ENCODE assay signal across 18 cellular contexts in the genomic region with DNA sequence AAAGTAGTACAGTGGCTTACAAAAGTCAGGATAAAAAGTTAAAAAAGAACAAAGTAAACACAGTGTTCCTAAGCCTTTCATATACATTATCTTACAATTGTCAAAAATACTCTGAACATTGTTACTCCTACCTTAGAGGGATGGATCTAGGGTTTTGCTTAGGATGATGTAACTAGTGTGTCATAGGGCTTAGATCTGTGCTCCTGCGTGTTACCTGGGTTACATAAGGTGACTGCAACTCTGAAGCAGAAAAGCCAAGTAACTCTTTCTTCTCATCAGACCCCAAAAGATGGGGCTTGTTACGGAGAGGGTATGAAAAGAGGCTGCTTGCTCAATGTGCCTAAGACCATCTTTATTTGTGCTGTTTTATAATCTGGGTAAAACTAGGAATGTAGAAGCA. TPM values are rescaled to one million over a fixed set of nuclear protein-coding genes. Genes with fewer than 3 reads are reported as not detected.
DNase-seq lines count a peak whose midpoint lies in the region; ATAC-seq, FAIRE-seq and TF ChIP-seq lines count a peak whose summit lies in the region.
"Had no signal": no experiment of that assay in that cellular context is flagged by ENCODE, and none has a peak within 500 bp of the region (broad histone marks: within the 10 kb centered on the region; RNA-seq: fewer than 3 reads in every experiment).

No MANE protein-coding gene starts in this region.

- H3F3A ChIP-seq in GM23338 (replicated peaks; ENCODE audit: low read depth): no peaks in the 10 kb centered on the region

- H3K27me3 ChIP-seq in GM23338 (ENCODE audit: insufficient read depth) (no peaks in the 10 kb centered on the region), astrocyte (ENCODE audit: insufficient read depth, low read length) (no peaks in the 10 kb centered on the region)

- peaks cover 81% of the 10 kb centered on the region for H3K4me1 Mint-ChIP-seq in activated T-cell treated with anti-CD3 and anti-CD28 coated beads, Interleukin-2, amount 50 U/mL, for 24 hours (ENCODE audit: low read depth)
- H3K4me1 Mint-ChIP-seq in GM23338: peaks cover 15% of the 10 kb centered on the region
- H3K4me1 Mint-ChIP-seq in astrocyte (ENCODE audit: low read depth, unreplicated experiment): peaks cover 16% of the 10 kb centered on the region
- H3K4me1 Mint-ChIP-seq in natural killer cell treated with Interleukin-12 subunit alpha and Interleukin-12 subunit beta and Interleukin-15 and Interleukin-18, amount 100 ng/mL, for 72 hours (ENCODE audit: low read depth in 2 of 2): peaks cover 49 to 53% of the 10 kb centered on the region in 2 donors
- H3K4me1 Mint-ChIP-seq in activated CD8-positive, alpha-beta memory T cell treated with anti-CD3 and anti-CD28 coated beads, Interleukin-2, amount 10 ng/mL, durations not matched to agents 7 days and 5 days: peaks cover 64% of the 10 kb centered on the region

- H3K9me2 ChIP-seq in GM23338 (ENCODE audit: insufficient read depth): peaks cover 4% of the 10 kb centered on the region; the same call in 1 of the 2 replicates

- no peaks in the 10 kb centered on the region for H3K9me3 ChIP-seq in astrocyte (ENCODE audit: insufficient read depth, low read depth, low read length)

- no peak for DNase-seq in activated T-cell treated with anti-CD3 and anti-CD28 coated beads, Interleukin-2, amount 50 U/mL, for 24 hours
- DNase-seq in activated T-cell treated with anti-CD3 and anti-CD28 coated beads for 4 hours: no peak
- DNase-seq in GM23338 (ENCODE audit: low spot score): no peak
- DNase-seq in astrocyte (ENCODE audit: low read depth): no peak
- no peak for DNase-seq in natural killer cell treated with Interleukin-12 subunit alpha and Interleukin-12 subunit beta and Interleukin-15 and Interleukin-18, amount 100 ng/mL, for 72 hours (ENCODE audit: low spot score)
- DNase-seq in activated CD8-positive, alpha-beta memory T cell treated with anti-CD3 and anti-CD28 coated beads, Interleukin-2, amount 10 ng/mL, durations not matched to agents 7 days and 5 days: no peak
- no peak for DNase-seq in ACHN
- no peak for DNase-seq in A172 (ENCODE audit: low spot score)
- DNase-seq: amniotic stem cell; effector CD8-positive, alpha-beta T cell; MV-4-11; NCI-H2081 treated with DMSO at 0.1 percent for 48 hours; NCI-H510A treated with DMSO at 0.1 percent for 48 hours; Right ventricle myocardium superior; small intestine; stimulated activated CD4-positive, alpha-beta T cell treated with anti-CD3 and anti-CD28 coated beads, Interleukin-4, amount 100 ng/mL, for 1 hour had no signal

- H3K4me2 ChIP-seq in GM23338 (no peak overlapping the region), astrocyte (ENCODE audit: low read length) (no peak overlapping the region)

- peaks cover 9% of the 10 kb centered on the region for H3K9me3 Mint-ChIP-seq in activated T-cell treated with anti-CD3 and anti-CD28 coated beads, Interleukin-2, amount 50 U/mL, for 24 hours
- H3K9me3 Mint-ChIP-seq in GM23338 (peaks cover 3% of the 10 kb centered on the region; the same call in 1 of the 3 replicates), astrocyte (ENCODE audit: unreplicated experiment) (peaks cover 3% of the 10 kb centered on the region)
- H3K9me3 Mint-ChIP-seq in natural killer cell treated with Interleukin-12 subunit alpha and Interleukin-12 subunit beta and Interleukin-15 and Interleukin-18, amount 100 ng/mL, for 72 hours: no peaks in the 10 kb centered on the region
- H3K9me3 Mint-ChIP-seq in activated CD8-positive, alpha-beta memory T cell treated with anti-CD3 and anti-CD28 coated beads, Interleukin-2, amount 10 ng/mL, durations not matched to agents 7 days and 5 days (ENCODE audit: low read depth): no peaks in the 10 kb centered on the region

- no peak overlapping the region for H3K27ac ChIP-seq in GM23338 (ENCODE audit: low read depth)
- no peak overlapping the region for H3K27ac ChIP-seq in astrocyte (ENCODE audit: low read depth, low read length)

- no peaks in the 10 kb centered on the region for H4K20me1 ChIP-seq in GM23338 (replicated peaks; ENCODE audit: insufficient read depth)
- no peaks in the 10 kb centered on the region for H4K20me1 ChIP-seq in astrocyte (ENCODE audit: insufficient read depth, low read length)

- peak overlapping the region; percentile 97 for H3K27ac Mint-ChIP-seq in activated T-cell treated with anti-CD3 and anti-CD28 coated beads, Interleukin-2, amount 50 U/mL, for 24 hours
- H3K27ac Mint-ChIP-seq in GM23338: peak overlapping the region; percentile 31; the same call in 1 of the 2 replicates
- H3K27ac Mint-ChIP-seq in astrocyte (ENCODE audit: unreplicated experiment): no peak overlapping the region
- H3K27ac Mint-ChIP-seq in natural killer cell treated with Interleukin-12 subunit alpha and Interleukin-12 subunit beta and Interleukin-15 and Interleukin-18, amount 100 ng/mL, for 72 hours: peak overlapping the region; percentile 89 to 97
- H3K27ac Mint-ChIP-seq in activated CD8-positive, alpha-beta memory T cell treated with anti-CD3 and anti-CD28 coated beads, Interleukin-2, amount 10 ng/mL, durations not matched to agents 7 days and 5 days: no peak overlapping the region
- H3K27ac Mint-ChIP-seq: activated T-helper 2 cell treated with anti-CD3 and anti-CD28 coated beads, Interferon-gamma antibody, Interleukin-2, Interleukin-4, amounts not matched to agents 10 μg/mL and 5 μg/mL and 100 μg/mL, durations not matched to agents 14 hours and 24 hours and 36 hours had no signal

- H3K79me2 ChIP-seq in GM23338 (replicated peaks; ENCODE audit: insufficient read depth) (no peaks in the 10 kb centered on the region), astrocyte (ENCODE audit: insufficient read depth, low read length) (no peaks in the 10 kb centered on the region)

- no peaks in the 10 kb centered on the region for H3K27me3 Mint-ChIP-seq in activated T-cell treated with anti-CD3 and anti-CD28 coated beads, Interleukin-2, amount 50 U/mL, for 24 hours
- H3K27me3 Mint-ChIP-seq in GM23338 (ENCODE audit: insufficient read depth, low read depth, poor library complexity) (no peaks in the 10 kb centered on the region), astrocyte (ENCODE audit: low read depth, unreplicated experiment) (no peaks in the 10 kb centered on the region)
- H3K27me3 Mint-ChIP-seq in natural killer cell treated with Interleukin-12 subunit alpha and Interleukin-12 subunit beta and Interleukin-15 and Interleukin-18, amount 100 ng/mL, for 72 hours: no peaks in the 10 kb centered on the region
- H3K27me3 Mint-ChIP-seq in activated CD8-positive, alpha-beta memory T cell treated with anti-CD3 and anti-CD28 coated beads, Interleukin-2, amount 10 ng/mL, durations not matched to agents 7 days and 5 days: no peaks in the 10 kb centered on the region

- H3K4me3 Mint-ChIP-seq in activated T-cell treated with anti-CD3 and anti-CD28 coated beads, Interleukin-2, amount 50 U/mL, for 24 hours: no peak overlapping the region
- H3K4me3 Mint-ChIP-seq in GM23338 (no peak overlapping the region), astrocyte (ENCODE audit: unreplicated experiment) (no peak overlapping the region)
- H3K4me3 Mint-ChIP-seq in natural killer cell treated with Interleukin-12 subunit alpha and Interleukin-12 subunit beta and Interleukin-15 and Interleukin-18, amount 100 ng/mL, for 72 hours: no peak overlapping the region
- H3K4me3 Mint-ChIP-seq in activated CD8-positive, alpha-beta memory T cell treated with anti-CD3 and anti-CD28 coated beads, Interleukin-2, amount 10 ng/mL, durations not matched to agents 7 days and 5 days: no peak overlapping the region

- H3K9ac ChIP-seq in astrocyte (ENCODE audit: low read length): no peak overlapping the region

- TF ChIP-seq CTCF in GM23338 (conservative IDR thresholded peaks at IDR 0.05; ENCODE audit: low read depth in 2 of 2): no peak
- no peak for TF ChIP-seq CTCF in astrocyte (IDR thresholded peaks at IDR 0.05; ENCODE audit: insufficient read depth, low read depth, low read length)

- H3K36me3 ChIP-seq in GM23338 (ENCODE audit: insufficient read depth) (no peaks in the 10 kb centered on the region), astrocyte (ENCODE audit: insufficient read depth, low read length) (no peaks in the 10 kb centered on the region)

- CTCF ChIA-PET in activated CD8-positive, alpha-beta memory T cell treated with anti-CD3 and anti-CD28 coated beads, Interleukin-2, amount 10 ng/mL, durations not matched to agents 7 days and 5 days (lab: Charles Lee): interaction anchor here (1.6 to 3.5 kb wide), 3 partner anchors 15 to 28 kb away, joined by 4 to 12 read pairs (median 6); no protein-coding TSS in a partner anchor

- in situ Hi-C loops in ACHN (cut with HindIII; ENCODE audit: low pct_ligation_motif_present, low pct_unique_long_range_greater_than_20kb, low sequenced_read_pairs): no loop called here

- H3K4me1 ChIP-seq in GM23338 (ENCODE audit: insufficient read depth): peaks cover 8% of the 10 kb centered on the region; the same call in 1 of the 2 replicates
- peaks cover 7% of the 10 kb centered on the region for H3K4me1 ChIP-seq in astrocyte (ENCODE audit: insufficient read depth, low read length)

- FAIRE-seq in astrocyte (lab: Jason Lieb, UNC): peak; percentile 49
- FAIRE-seq: small intestine had no signal

- no peak for ATAC-seq in GM23338
- no peak for ATAC-seq in natural killer cell treated with Interleukin-12 subunit alpha and Interleukin-12 subunit beta and Interleukin-15 and Interleukin-18, amount 100 ng/mL, for 72 hours
- no peak for ATAC-seq in activated CD8-positive, alpha-beta memory T cell treated with anti-CD3 and anti-CD28 coated beads, Interleukin-2, amount 10 ng/mL, durations not matched to agents 7 days and 5 days
- ATAC-seq: left lobe of liver had no signal

- H2AFZ ChIP-seq in GM23338: no peak overlapping the region
- no peak overlapping the region for H2AFZ ChIP-seq in astrocyte (ENCODE audit: low read depth, low read length)

- no peak overlapping the region for H3K4me3 ChIP-seq in GM23338
- no peak overlapping the region for H3K4me3 ChIP-seq in astrocyte (ENCODE audit: insufficient read depth, low read depth, low read length)

- peaks cover 8% of the 10 kb centered on the region for H3K36me3 Mint-ChIP-seq in activated T-cell treated with anti-CD3 and anti-CD28 coated beads, Interleukin-2, amount 50 U/mL, for 24 hours (ENCODE audit: low read depth)
- H3K36me3 Mint-ChIP-seq in GM23338 (ENCODE audit: low read depth) (peaks cover 5% of the 10 kb centered on the region; the same call in 2 of the 3 replicates), astrocyte (ENCODE audit: low read depth, unreplicated experiment) (no peaks in the 10 kb centered on the region)
- no peaks in the 10 kb centered on the region for H3K36me3 Mint-ChIP-seq in natural killer cell treated with Interleukin-12 subunit alpha and Interleukin-12 subunit beta and Interleukin-15 and Interleukin-18, amount 100 ng/mL, for 72 hours
- peaks cover 35% of the 10 kb centered on the region for H3K36me3 Mint-ChIP-seq in activated CD8-positive, alpha-beta memory T cell treated with anti-CD3 and anti-CD28 coated beads, Interleukin-2, amount 10 ng/mL, durations not matched to agents 7 days and 5 days

RNA-seq across cellular contexts. Expression of gene STK17B, which starts 41.9 kb away (rescaled TPM):
- total RNA-seq in GM23338 (2014; rRNA removed; shearing (Covaris generic)): 12.8 and 13.7 TPM in 2 replicates
- 4.3 and 5.7 TPM in 2 replicates for polyA plus RNA-seq in GM23338 (2016; fragmentation: Nextera tagmentation; extraction: Ambion mirVana)
- 42.6 and 51.7 TPM in 2 replicates for total RNA-seq in astrocyte
- 100 to 1,000 TPM; 162 to 182 TPM for total RNA-seq in natural killer cell treated with Interleukin-12 subunit alpha and Interleukin-12 subunit beta and Interleukin-15 and Interleukin-18, amount 100 ng/mL, for 72 hours
- total RNA-seq in activated CD8-positive, alpha-beta memory T cell treated with anti-CD3 and anti-CD28 coated beads, Interleukin-2, amount 10 ng/mL, durations not matched to agents 7 days and 5 days: 100 to 1,000 TPM; 389 to 511 TPM
- 19.5 and 20.5 TPM in 2 replicates for total RNA-seq in A172 (2014; rRNA removed; shearing (Covaris generic))

Comparison
In these comparisons a context has a peak if more than half of its experiments do, and no peak if none do; other contexts are left out.
1. H3K27ac Mint-ChIP-seq: peak in activated T-cell treated with anti-CD3 and anti-CD28 coated beads, Interleukin-2, amount 50 U/mL, for 24 hours (single experiment), GM23338 (single experiment) and natural killer cell treated with Interleukin-12 subunit alpha and Interleukin-12 subunit beta and Interleukin-15 and Interleukin-18, amount 100 ng/mL, for 72 hours (2 of 2); none in astrocyte (single experiment) and activated CD8-positive, alpha-beta memory T cell treated with anti-CD3 and anti-CD28 coated beads, Interleukin-2, amount 10 ng/mL, durations not matched to agents 7 days and 5 days (single experiment).